20 cellular contexts compared by ENCODE assay signal in genomic region chr13:31725841-31726240, GRCh38. TPM values are rescaled to one million over a fixed set of nuclear protein-coding genes. Genes with fewer than 3 reads are reported as not detected.
DNase-seq lines count a peak whose midpoint lies in the region; ATAC-seq, FAIRE-seq and TF ChIP-seq lines count a peak whose summit lies in the region.
"Had no signal": no experiment of that assay in that cellular context is flagged by ENCODE, and none has a peak within 500 bp of the region (broad histone marks: within the 10 kb centered on the region; RNA-seq: fewer than 3 reads in every experiment).

No MANE protein-coding gene starts in this region.

- in situ Hi-C loops in Panc1 (cut with HindIII; ENCODE audit: low pct_unique_long_range_greater_than_20kb, low sequenced_read_pairs) (no loop called here), transverse colon (cut with MboI; ENCODE audit: low pct_ligation_motif_present in 1 of 4, low pct_unique_long_range_greater_than_20kb in 1 of 4, low sequenced_read_pairs in 3 of 4) (loop anchor here (25.0 kb wide), 3 partner anchors 189 to 489 kb away; no protein-coding TSS in a partner anchor)

- TF ChIP-seq POLR2A in transverse colon (IDR thresholded peaks at IDR 0.05) = no peak

- no peak for TF ChIP-seq CTCF in Panc1 (IDR thresholded peaks at IDR 0.05)
- TF ChIP-seq CTCF in kidney epithelial cell (IDR thresholded peaks at IDR 0.05; ENCODE audit: insufficient read depth, low read length, poor library complexity, severe bottlenecking) = no peak
- TF ChIP-seq CTCF in transverse colon (IDR thresholded peaks at IDR 0.05) = no peak

- no peaks in the 10 kb centered on the region for H3K36me3 ChIP-seq in Panc1 (ENCODE audit: control insufficient read depth, insufficient read depth, low read length)
- no peaks in the 10 kb centered on the region for H3K36me3 ChIP-seq in kidney epithelial cell (ENCODE audit: control insufficient read depth, insufficient read depth, low read length)
- H3K36me3 ChIP-seq in transverse colon = no peaks in the 10 kb centered on the region
- H3K36me3 ChIP-seq in small intestine (ENCODE audit: control insufficient read depth in 2 of 2, insufficient read depth in 2 of 2, low read length in 2 of 2) = no peaks in the 10 kb centered on the region
- H3K36me3 ChIP-seq: BLaER1 had no signal

- H3K4me1 ChIP-seq in Panc1 (ENCODE audit: control insufficient read depth, insufficient read depth, low read length) (no peaks in the 10 kb centered on the region), transverse colon (no peaks in the 10 kb centered on the region), small intestine (ENCODE audit: control insufficient read depth in 2 of 2, insufficient read depth in 1 of 2, low read depth in 1 of 2, low read length in 1 of 2) (no peaks in the 10 kb centered on the region)
- H3K4me1 ChIP-seq: BLaER1 had no signal

- CTCF ChIA-PET in Panc1 (lab: Charles Lee) = no interaction called here

- H3K4me3 ChIP-seq in Panc1 (ENCODE audit: low read depth in 2 of 2, low read length in 2 of 2) = no peak overlapping the region
- H3K4me3 ChIP-seq in kidney epithelial cell (ENCODE audit: low read depth, low read length) = no peak overlapping the region
- H3K4me3 ChIP-seq in transverse colon = no peak overlapping the region
- H3K4me3 ChIP-seq in small intestine (ENCODE audit: low read depth in 1 of 2, low read length in 2 of 2) = no peak overlapping the region
- H3K4me3 ChIP-seq: BLaER1, GM23338 had no signal

- POLR2A ChIA-PET in Panc1 (lab: Charles Lee) = no interaction called here

- no TSS peak for BruUV-seq in Panc1 (replicated peaks; lab: Mats Ljungman, UMichigan)

- no peak for ATAC-seq in Panc1
- ATAC-seq: CD8-positive, alpha-beta T cell; GM23338 had no signal

- H3K27ac ChIP-seq in Panc1 (ENCODE audit: low read length) = no peak overlapping the region
- H3K27ac ChIP-seq in transverse colon = no peak overlapping the region
- H3K27ac ChIP-seq in small intestine (ENCODE audit: low read depth in 1 of 2, low read length in 1 of 2) = no peak overlapping the region
- H3K27ac ChIP-seq: BLaER1 had no signal

- peak; percentile 60 for DNase-seq in A172 (ENCODE audit: low spot score)
- peak; percentile 67 for DNase-seq in HCEC 1CT
- DNase-seq in Panc1 (ENCODE audit: low read depth, low spot score) = peak; percentile 2
- DNase-seq in kidney epithelial cell (ENCODE audit: low read depth) = peak; percentile 31
- DNase-seq in transverse colon = no peak
- no peak for DNase-seq in small intestine
- DNase-seq in RCC 7860 (ENCODE audit: low spot score) = no peak
- no peak for DNase-seq in nucleus accumbens (lab: John Stamatoyannopoulos, UW)
- DNase-seq: CD8-positive, alpha-beta T cell; DMS79 treated with DMSO at 0.1 percent for 48 hours; NCI-H1092 treated with DMSO at 0.1 percent for 48 hours; NCI-H2081 treated with DMSO at 0.1 percent for 48 hours; NCI-H2227 treated with DMSO at 0.1 percent for 48 hours; NCI-H524 treated with DMSO at 0.1 percent for 48 hours; SHP77 treated with DMSO at 0.1 percent for 48 hours had no signal

- H3K27me3 ChIP-seq in Panc1 (ENCODE audit: control insufficient read depth, insufficient read depth, low read length) (no peaks in the 10 kb centered on the region), kidney epithelial cell (ENCODE audit: control insufficient read depth, insufficient read depth, low read length) (no peaks in the 10 kb centered on the region), transverse colon (no peaks in the 10 kb centered on the region), small intestine (ENCODE audit: control insufficient read depth in 2 of 2, insufficient read depth in 2 of 2, low read length in 2 of 2) (no peaks in the 10 kb centered on the region)
- H3K27me3 ChIP-seq: BLaER1 had no signal

- WGBS in transverse colon (ENCODE audit: low coverage in 1 of 2), 2 donors = 91 to 100% methylated on average over 4 to 5 of the region's 5 CpGs
- WGBS in small intestine, 3 donors = 88 to 91% (median 89%) methylated on average over 5 of the region's 5 CpGs

- FAIRE-seq in small intestine (lab: Jason Lieb, UNC) (no peak), RCC 7860 (lab: Jason Lieb, UNC) (no peak)
- FAIRE-seq: A204.1, D721Med had no signal

- intact Hi-C loops in Panc1 (cut with micrococcal nuclease; ENCODE audit: unreplicated experiment) = no loop called here
- intact Hi-C loops in transverse colon (cut with DNase I; ENCODE audit: low total_unique reads) = no loop called here

- no peak for TF ChIP-seq EP300 in transverse colon (IDR thresholded peaks at IDR 0.05; ENCODE audit: low read depth)

- no peaks in the 10 kb centered on the region for H3K9me3 ChIP-seq in Panc1 (ENCODE audit: control insufficient read depth, insufficient read depth, low read depth, low read length)
- no peaks in the 10 kb centered on the region for H3K9me3 ChIP-seq in transverse colon
- H3K9me3 ChIP-seq in small intestine (ENCODE audit: control insufficient read depth, low read depth) = no peaks in the 10 kb centered on the region
- H3K9me3 ChIP-seq: BLaER1 had no signal

RNA-seq across cellular contexts. Expression of gene RXFP2, which starts 13.5 kb away (rescaled TPM):
- total RNA-seq in A172 (2014; rRNA removed; shearing (Covaris generic)) = not detected in 2 replicates
- total RNA-seq in Panc1 (2021; ENCODE audit: unreplicated experiment) = not detected
- polyA plus RNA-seq in Panc1 (2012; ENCODE audit: insufficient read length) = not detected
- not detected in 2 replicates for total RNA-seq in kidney epithelial cell
- not detected for total RNA-seq in transverse colon
- polyA plus RNA-seq in small intestine = not detected
- total RNA-seq: CD8-positive, alpha-beta T cell; GM23338 had no signal
- polyA plus RNA-seq: GM23338, IgD-negative memory B cell had no signal

Comparison
In these comparisons a context has a peak if more than half of its experiments do, and no peak if none do; other contexts are left out.
1. DNase-seq: peak in A172 (single experiment), HCEC 1CT (single experiment), Panc1 (single experiment) and kidney epithelial cell (single experiment); none in transverse colon (single experiment), small intestine (single experiment), RCC 7860 (single experiment) and nucleus accumbens (0 of 56).